14 cellular contexts compared by ENCODE assay signal in genomic region chr3:43913549-43913948, GRCh38.
A peak's percentile ranks its signal among the peaks of the same experiment; 100 is the strongest.
DNase-seq lines count a peak whose midpoint lies in the region; ATAC-seq lines count a peak whose summit lies in the region.
"Had no signal": no experiment of that assay in that cellular context is flagged by ENCODE, and none has a peak within 500 bp of the region (broad histone marks: within the 10 kb centered on the region; RNA-seq: fewer than 3 reads in every experiment).

No MANE protein-coding gene starts in this region.

- H3K4me3 Mint-ChIP-seq in activated CD4-positive, alpha-beta T cell treated with anti-CD3 and anti-CD28 coated beads for 36 hours = no peak overlapping the region
- H3K4me3 Mint-ChIP-seq: CD4-positive, CD25-positive, alpha-beta regulatory T cell; GM23338 had no signal

- peaks cover 0 to 57% (median 19%) of the 10 kb centered on the region in 10 experiments; a peak in 15 of 20 replicates for H3K4me1 ChIP-seq in BLaER1 treated with 17β-estradiol and CSF1 and Interleukin-3, amounts not matched to agents 10 nM and 100 nM

- no peaks in the 10 kb centered on the region for H3K36me3 ChIP-seq in BLaER1 treated with 17β-estradiol and CSF1 and Interleukin-3, amounts not matched to agents 10 nM and 100 nM

- H3K27me3 Mint-ChIP-seq in activated CD4-positive, alpha-beta T cell treated with anti-CD3 and anti-CD28 coated beads for 36 hours = peaks cover 7% of the 10 kb centered on the region

- POLR2A ChIA-PET in activated CD4-positive, alpha-beta T cell treated with anti-CD3 and anti-CD28 coated beads for 36 hours (lab: Charles Lee) = no interaction called here

- intact Hi-C loops in activated CD4-positive, alpha-beta T cell treated with anti-CD3 and anti-CD28 coated beads for 36 hours (cut with DNase I, micrococcal nuclease) = no loop called here

- no peaks in the 10 kb centered on the region for H3K36me3 Mint-ChIP-seq in activated CD4-positive, alpha-beta T cell treated with anti-CD3 and anti-CD28 coated beads for 36 hours (ENCODE audit: low read depth)
- H3K36me3 Mint-ChIP-seq: CD4-positive, CD25-positive, alpha-beta regulatory T cell had no signal

- H3K9me3 Mint-ChIP-seq in activated CD4-positive, alpha-beta T cell treated with anti-CD3 and anti-CD28 coated beads for 36 hours (ENCODE audit: low read depth) = no peaks in the 10 kb centered on the region
- H3K9me3 Mint-ChIP-seq: GM23338 had no signal

- peak overlapping the region in 8 of 11 experiments; percentile 8 to 47 (median 29); a peak in 10 of 22 replicates for H3K4me2 ChIP-seq in BLaER1 treated with 17β-estradiol and CSF1 and Interleukin-3, amounts not matched to agents 10 nM and 100 nM
- H3K4me2 ChIP-seq: GM23338 had no signal

- no peak overlapping the region for H3K27ac ChIP-seq in BLaER1 treated with 17β-estradiol and CSF1 and Interleukin-3, amounts not matched to agents 10 nM and 100 nM
- H3K27ac ChIP-seq: 22Rv1 had no signal

- peaks cover 4% of the 10 kb centered on the region for H3K4me1 Mint-ChIP-seq in activated CD4-positive, alpha-beta T cell treated with anti-CD3 and anti-CD28 coated beads for 36 hours
- H3K4me1 Mint-ChIP-seq: CD4-positive, CD25-positive, alpha-beta regulatory T cell had no signal

- CTCF ChIA-PET in activated CD4-positive, alpha-beta T cell treated with anti-CD3 and anti-CD28 coated beads for 36 hours (lab: Charles Lee) = interaction anchor here (0.8 kb wide), 1 partner anchor 58 kb away, joined by 3 read pairs; no protein-coding TSS in a partner anchor

- no peak overlapping the region for H3K4me3 ChIP-seq in BLaER1 treated with 17β-estradiol and CSF1 and Interleukin-3, amounts not matched to agents 10 nM and 100 nM
- H3K4me3 ChIP-seq: GM23338 had no signal

- no peaks in the 10 kb centered on the region for H3K27me3 ChIP-seq in BLaER1 treated with 17β-estradiol and CSF1 and Interleukin-3, amounts not matched to agents 10 nM and 100 nM

- DNase-seq in activated CD4-positive, alpha-beta T cell treated with anti-CD3 and anti-CD28 coated beads for 36 hours = no peak
- no peak for DNase-seq in activated CD4-positive, alpha-beta T cell treated with anti-CD3 and anti-CD28 coated beads, Interleukin-2, amount 50 U/mL, for 48 hours
- DNase-seq in myocyte (ENCODE audit: low read depth) (peak; percentile 49), LoVo (ENCODE audit: low spot score) (no peak)
- no peak for DNase-seq in stimulated activated naive CD8-positive, alpha-beta T cell treated with anti-CD3 and anti-CD28 coated beads, Interleukin-15, Interleukin-2, amounts not matched to agents 100 U/mL and 50 U/mL, for 24 hours
- DNase-seq: Calu3; CD4-positive, CD25-positive, alpha-beta regulatory T cell; DMS 273 treated with DMSO at 0.1 percent for 48 hours; H7; IMR-90 had no signal

- H3K9me3 ChIP-seq in BLaER1 treated with 17β-estradiol and CSF1 and Interleukin-3, amounts not matched to agents 10 nM and 100 nM (replicated peaks in 1 of 11) = peaks cover 10 to 37% (median 16%) of the 10 kb centered on the region in 11 experiments; a peak in 21 of 22 replicates

- no peak overlapping the region for H3K9ac ChIP-seq in BLaER1 treated with 17β-estradiol and CSF1 and Interleukin-3, amounts not matched to agents 10 nM and 100 nM

- no peaks in the 10 kb centered on the region for H4K20me1 ChIP-seq in BLaER1 treated with 17β-estradiol and CSF1 and Interleukin-3, amounts not matched to agents 10 nM and 100 nM

- H3K27ac Mint-ChIP-seq in activated CD4-positive, alpha-beta T cell treated with anti-CD3 and anti-CD28 coated beads for 36 hours = no peak overlapping the region
- H3K27ac Mint-ChIP-seq: CD4-positive, CD25-positive, alpha-beta regulatory T cell; GM23338 had no signal

- peak; percentile 51 for ATAC-seq in activated CD4-positive, alpha-beta T cell treated with anti-CD3 and anti-CD28 coated beads for 36 hours
- ATAC-seq in stimulated activated naive CD8-positive, alpha-beta T cell treated with anti-CD3 and anti-CD28 coated beads, Interleukin-15, Interleukin-2, amounts not matched to agents 100 U/mL and 50 U/mL, for 24 hours = peak; percentile 66
- no peak for ATAC-seq in HG03442 (IDR thresholded peaks at IDR 0.05; ENCODE audit: unreplicated experiment)
- ATAC-seq: GM23338 had no signal
